In the genomic region with DNA sequence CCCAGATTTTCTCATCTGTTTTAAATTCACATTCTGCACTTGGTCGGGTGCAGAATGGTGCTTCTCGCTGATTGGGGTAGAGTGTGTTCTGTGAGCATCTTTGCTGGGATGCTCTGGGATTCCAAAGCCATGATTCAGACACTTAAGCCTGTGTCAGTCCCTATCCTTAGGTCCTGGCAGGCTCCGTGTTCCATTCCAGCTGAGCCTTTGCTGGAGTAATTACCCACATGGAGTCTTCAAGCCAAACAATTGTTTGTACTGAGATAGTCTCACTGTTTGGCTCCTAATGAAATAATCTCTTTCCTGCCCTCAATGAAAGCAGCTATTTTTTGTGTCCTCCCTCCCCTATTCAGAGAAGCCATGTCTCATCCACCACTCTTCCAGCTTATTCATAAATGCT, we compare ENCODE assay signal across 8 cellular contexts. TPM values are rescaled to one million over a fixed set of nuclear protein-coding genes. Genes with fewer than 3 reads are reported as not detected.
DNase-seq lines count a peak whose midpoint lies in the region; ATAC-seq and TF ChIP-seq lines count a peak whose summit lies in the region.

No MANE protein-coding gene starts in this region.

- peaks cover 44% of the 10 kb centered on the region for H3K36me3 Mint-ChIP-seq in CD4-positive, alpha-beta T cell (ENCODE audit: low read depth)
- peaks cover 30 to 42% of the 10 kb centered on the region in 2 donors for H3K36me3 Mint-ChIP-seq in naive B cell

- no peaks in the 10 kb centered on the region for H3K27me3 ChIP-seq in CD4-positive, alpha-beta T cell (ENCODE audit: control insufficient read depth, insufficient read depth, low read length)

- H3K27ac Mint-ChIP-seq in CD4-positive, alpha-beta T cell, result peak overlapping the region; percentile 96
- H3K27ac Mint-ChIP-seq in naive B cell, result peak overlapping the region; percentile 94 to 98 (median 96)

- DNase-seq in CD4-positive, alpha-beta T cell, result no peak
- DNase-seq in NCI-H146 treated with DMSO at 0.1 percent for 48 hours (lab: John Stamatoyannopoulos, UW; ENCODE audit: unreplicated experiment), result peak; percentile 72
- peak; percentile 63 for DNase-seq in choroid plexus epithelial cell (ENCODE audit: low read depth)
- DNase-seq in naive B cell, result no peak
- no peak for DNase-seq in stimulated activated CD8-positive, alpha-beta memory T cell treated with anti-CD3 and anti-CD28 coated beads, Interleukin-4, amount 100 ng/mL, for 48 hours
- no peak for DNase-seq in Kasumi-1 (lab: John Stamatoyannopoulos, UW)
- DNase-seq in activated T-cell treated with anti-CD3 and anti-CD28 coated beads for 4 hours, result no peak

- no peaks in the 10 kb centered on the region for H3K9me3 ChIP-seq in CD4-positive, alpha-beta T cell (ENCODE audit: control insufficient read depth, low read length)

- intact Hi-C loops in CD4-positive, alpha-beta T cell (cut with DNase I, micrococcal nuclease), result no loop called here

- TF ChIP-seq CTCF in CD4-positive, alpha-beta T cell (IDR thresholded peaks at IDR 0.05), result no peak
- TF ChIP-seq CTCF in choroid plexus epithelial cell (conservative IDR thresholded peaks at IDR 0.05; ENCODE audit: low read depth, low read length), result no peak

- peaks cover 94% of the 10 kb centered on the region for H3K4me1 Mint-ChIP-seq in CD4-positive, alpha-beta T cell (ENCODE audit: low read depth)
- H3K4me1 Mint-ChIP-seq in naive B cell, result peaks cover 72 to 95% (median 89%) of the 10 kb centered on the region in 3 donors

- H3K27me3 Mint-ChIP-seq in CD4-positive, alpha-beta T cell, result no peaks in the 10 kb centered on the region
- no peaks in the 10 kb centered on the region for H3K27me3 Mint-ChIP-seq in naive B cell

- H3K4me3 ChIP-seq in choroid plexus epithelial cell (ENCODE audit: low read depth, low read length), result no peak overlapping the region

- CTCF ChIA-PET in CD4-positive, alpha-beta T cell (lab: Charles Lee), result interaction anchor here (1.0 to 4.1 kb wide), 3 partner anchors 12 to 239 kb away, joined by 3 to 16 read pairs (median 9); no protein-coding TSS in a partner anchor

- peak overlapping the region; percentile 89 for H3K4me3 Mint-ChIP-seq in CD4-positive, alpha-beta T cell
- peak overlapping the region; percentile 33 to 94 (median 72) for H3K4me3 Mint-ChIP-seq in naive B cell

- H3K9me3 Mint-ChIP-seq in CD4-positive, alpha-beta T cell, result peaks cover 2% of the 10 kb centered on the region
- peaks cover 0 to 3% (median 0%) of the 10 kb centered on the region in 7 donors for H3K9me3 Mint-ChIP-seq in naive B cell

- peak overlapping the region; percentile 95 for H3K27ac ChIP-seq in CD4-positive, alpha-beta T cell (ENCODE audit: low read depth, low read length)

- ATAC-seq in CD4-positive, alpha-beta T cell (ENCODE audit: poor library complexity), result no peak
- no peak for ATAC-seq in naive B cell (ENCODE audit: low read depth in 2 of 2)
- ATAC-seq in HG03280 (IDR thresholded peaks at IDR 0.05; ENCODE audit: unreplicated experiment), result no peak

- POLR2A ChIA-PET in CD4-positive, alpha-beta T cell (lab: Charles Lee), result interaction anchor here (0.7 to 4.8 kb wide), 6 partner anchors 8 to 52 kb away, joined by 3 to 67 read pairs (median 18); partner anchors contain the start of gene SMAP2

RNA-seq across cellular contexts. Expression of gene SMAP2, which starts 18.7 kb away (rescaled TPM):
- total RNA-seq in CD4-positive, alpha-beta T cell, result 100 to 1,000 TPM; 214 to 216 TPM
- polyA plus RNA-seq in naive B cell (ENCODE audit: low read depth in 6 of 6), result 100 to 1,000 TPM; 480 to 946 (median 649) TPM

RNA-seq across cellular contexts. Expression of gene ZFP69B, which starts 58.1 kb away (rescaled TPM):
- total RNA-seq in CD4-positive, alpha-beta T cell, result 1 to 10 TPM; 1.8 to 2.4 TPM
- 1 to 10 TPM in 5 of 6 donors, not detected in 1; 1.1 to 3.2 (median 2.0) TPM for polyA plus RNA-seq in naive B cell (ENCODE audit: low read depth in 6 of 6)

Comparison
In these comparisons a context has a peak if more than half of its experiments do, and no peak if none do; other contexts are left out.
1. DNase-seq: peak in NCI-H146 treated with DMSO at 0.1 percent for 48 hours (single experiment) and choroid plexus epithelial cell (single experiment); none in CD4-positive, alpha-beta T cell (0 of 10), naive B cell (single experiment), stimulated activated CD8-positive, alpha-beta memory T cell treated with anti-CD3 and anti-CD28 coated beads, Interleukin-4, amount 100 ng/mL, for 48 hours (single experiment), Kasumi-1 (0 of 2) and activated T-cell treated with anti-CD3 and anti-CD28 coated beads for 4 hours (single experiment).